ENCODE assay signal across 13 cellular contexts in the genomic region with DNA sequence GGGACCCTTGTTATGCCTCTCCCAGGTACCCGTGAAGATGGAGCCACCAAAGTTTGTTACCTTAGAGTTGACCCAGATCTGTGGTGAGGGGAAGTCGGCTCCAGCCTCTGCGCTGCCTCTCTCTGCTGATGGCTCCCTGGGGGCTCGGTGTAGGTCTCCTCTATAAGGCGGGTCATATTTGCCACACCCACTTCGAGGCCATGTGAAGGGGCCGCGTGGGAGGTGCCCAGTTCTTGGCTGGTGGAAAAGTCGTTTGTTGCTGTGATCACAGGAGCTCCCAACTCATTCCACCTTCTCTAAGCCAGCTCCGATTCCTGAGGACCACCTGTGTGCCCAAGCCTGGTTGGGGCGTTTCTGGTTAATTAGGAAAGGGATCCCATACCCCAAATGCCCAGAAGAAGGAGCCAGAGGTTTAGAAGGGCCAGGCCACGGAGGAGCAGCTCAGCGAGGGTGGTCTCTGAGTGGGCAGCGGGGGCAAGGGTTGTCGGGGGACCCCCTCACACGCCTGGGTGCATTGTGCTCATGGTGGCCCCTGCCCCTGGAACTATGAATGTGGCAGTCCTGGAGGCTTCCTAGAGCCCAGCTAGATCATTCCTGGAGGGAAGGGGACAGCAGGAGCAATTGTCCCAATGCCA.
DNase-seq lines count a peak whose midpoint lies in the region; ATAC-seq, FAIRE-seq and TF ChIP-seq lines count a peak whose summit lies in the region.
"Had no signal": no experiment of that assay in that cellular context is flagged by ENCODE, and none has a peak within 500 bp of the region (broad histone marks: within the 10 kb centered on the region; RNA-seq: fewer than 3 reads in every experiment).

No MANE protein-coding gene starts in this region.

- TF ChIP-seq CTCF in HepG2 (CRISPR knock-in tag; IDR thresholded peaks at IDR 0.05) = no peak
- no peak for TF ChIP-seq CTCF in right lobe of liver (IDR thresholded peaks at IDR 0.05)
- TF ChIP-seq CTCF in WTC11 (IDR thresholded peaks at IDR 0.05) = no peak
- no peak for TF ChIP-seq CTCF in nephron progenitor cell (IDR thresholded peaks at IDR 0.05)
- no peak for TF ChIP-seq CTCF in colonic mucosa (IDR thresholded peaks at IDR 0.05)
- TF ChIP-seq CTCF in mesothelial cell of epicardium (IDR thresholded peaks at IDR 0.05; ENCODE audit: unreplicated experiment) = no peak

- CTCF ChIA-PET in HepG2 (lab: Yijun Ruan, JAX; ENCODE audit: low intra/inter-chr PET ratio, low total read pairs) (no interaction called here), WTC11 (lab: Charles Lee) (interaction anchor here (0.7 to 3.3 kb wide), 20 partner anchors 10 to 392 kb away, joined by 3 to 25 read pairs (median 7); no protein-coding TSS in a partner anchor)
- CTCF ChIA-PET in activated CD8-positive, alpha-beta T cell treated with anti-CD3 and anti-CD28 coated beads, Interleukin-2, amount 10 ng/mL, durations not matched to agents 7 days and 5 days (lab: Charles Lee) = interaction anchor here (0.6 to 1.9 kb wide), 3 partner anchors 14 to 1923 kb away, joined by 3 to 7 read pairs (median 3); no protein-coding TSS in a partner anchor

- no peak for FAIRE-seq in HepG2 (lab: Jason Lieb, UNC)
- FAIRE-seq: H54 had no signal

- no peak overlapping the region for H2AFZ ChIP-seq in HepG2 (ENCODE audit: low read length)

- ATAC-seq in HepG2 (no peak), right lobe of liver (no peak), WTC11 (no peak)
- ATAC-seq in activated CD8-positive, alpha-beta T cell treated with anti-CD3 and anti-CD28 coated beads, Interleukin-2, amount 10 ng/mL, durations not matched to agents 7 days and 5 days = no peak

- no TSS peak for BruUV-seq in HepG2 (replicated peaks; lab: Mats Ljungman, UMichigan)

- H3K9me3 Mint-ChIP-seq in WTC11 (no peaks in the 10 kb centered on the region), nephron progenitor cell (no peaks in the 10 kb centered on the region), mesothelial cell of epicardium (no peaks in the 10 kb centered on the region)
- H3K9me3 Mint-ChIP-seq in activated CD8-positive, alpha-beta T cell treated with anti-CD3 and anti-CD28 coated beads, Interleukin-2, amount 10 ng/mL, durations not matched to agents 7 days and 5 days (ENCODE audit: insufficient read depth) = no peaks in the 10 kb centered on the region

- H3K79me2 ChIP-seq in HepG2 (ENCODE audit: insufficient read depth, low read length) = no peaks in the 10 kb centered on the region

- 38% methylated on average over 3 of the region's 16 CpGs for WGBS in HepG2 (ENCODE audit: low lambda C conversion rate)
- 47% methylated on average over 5 of the region's 16 CpGs for WGBS in right lobe of liver (ENCODE audit: insufficient coverage, low coverage, low lambda C conversion rate, missing lambda C conversion rate)

- TF ChIP-seq EP300 in HepG2 (IDR thresholded peaks at IDR 0.05; ENCODE audit: low read depth in 2 of 2, low read length in 2 of 2) (no peak), HepG2 (CRISPR knock-in tag; IDR thresholded peaks at IDR 0.05; ENCODE audit: borderline replicate concordance) (no peak)

- TF ChIP-seq RAD21 in HepG2 (CRISPR knock-in tag; IDR thresholded peaks at IDR 0.05) = no peak

- H3K9ac ChIP-seq in HepG2 (ENCODE audit: insufficient read depth, low read depth, low read length) (no peak overlapping the region), colonic mucosa (ENCODE audit: low read depth in 2 of 2, low read length in 2 of 2) (no peak overlapping the region)

- H3K27me3 ChIP-seq in HepG2 (ENCODE audit: control insufficient read depth in 1 of 2, insufficient read depth in 2 of 2, low read length in 2 of 2) = peaks cover 0 to 3% of the 10 kb centered on the region in 2 experiments; a peak in 1 of 5 replicates
- H3K27me3 ChIP-seq in right lobe of liver = no peaks in the 10 kb centered on the region
- H3K27me3 ChIP-seq in colonic mucosa = no peaks in the 10 kb centered on the region
- H3K27me3 ChIP-seq: SJSA1 had no signal

- H3K4me3 Mint-ChIP-seq in WTC11 (peak overlapping the region; percentile 25; the same call in 1 of the 2 replicates), nephron progenitor cell (no peak overlapping the region), mesothelial cell of epicardium (no peak overlapping the region)
- H3K4me3 Mint-ChIP-seq in activated CD8-positive, alpha-beta T cell treated with anti-CD3 and anti-CD28 coated beads, Interleukin-2, amount 10 ng/mL, durations not matched to agents 7 days and 5 days = no peak overlapping the region

- H3K36me3 Mint-ChIP-seq in WTC11 (no peaks in the 10 kb centered on the region), nephron progenitor cell (ENCODE audit: low read depth) (no peaks in the 10 kb centered on the region), mesothelial cell of epicardium (no peaks in the 10 kb centered on the region)
- no peaks in the 10 kb centered on the region for H3K36me3 Mint-ChIP-seq in activated CD8-positive, alpha-beta T cell treated with anti-CD3 and anti-CD28 coated beads, Interleukin-2, amount 10 ng/mL, durations not matched to agents 7 days and 5 days (ENCODE audit: low read depth)

- no peak overlapping the region for H3K4me2 ChIP-seq in HepG2 (ENCODE audit: low read depth, low read length)

- H3K27ac ChIP-seq in HepG2 (ENCODE audit: extremely low read length, insufficient read depth, low read length) (no peak overlapping the region), right lobe of liver (no peak overlapping the region), colonic mucosa (no peak overlapping the region)
- H3K27ac ChIP-seq: SJSA1 had no signal

- in situ Hi-C loops in HepG2 (cut with HindIII; ENCODE audit: extremely low pct_ligation_motif_present, low pct_unique_long_range_greater_than_20kb) = loop anchor here (5.0 to 25.0 kb wide), 2 partner anchors 931 to 1554 kb away; no protein-coding TSS in a partner anchor

- H3K27me3 Mint-ChIP-seq in WTC11 (ENCODE audit: low read depth) (no peaks in the 10 kb centered on the region; the same call in 1 of the 2 replicates), nephron progenitor cell (ENCODE audit: low read depth, poor library complexity) (peaks cover 17% of the 10 kb centered on the region), mesothelial cell of epicardium (ENCODE audit: low read depth) (peaks cover 33% of the 10 kb centered on the region)
- no peaks in the 10 kb centered on the region for H3K27me3 Mint-ChIP-seq in activated CD8-positive, alpha-beta T cell treated with anti-CD3 and anti-CD28 coated beads, Interleukin-2, amount 10 ng/mL, durations not matched to agents 7 days and 5 days (ENCODE audit: low read depth)

- no peaks in the 10 kb centered on the region for H3K36me3 ChIP-seq in HepG2 (replicated peaks in 1 of 2; ENCODE audit: control insufficient read depth in 1 of 2, insufficient read depth in 2 of 2, low read length in 2 of 2)
- H3K36me3 ChIP-seq in right lobe of liver = no peaks in the 10 kb centered on the region
- no peaks in the 10 kb centered on the region for H3K36me3 ChIP-seq in colonic mucosa
- H3K36me3 ChIP-seq: MG63, SJSA1 had no signal

- TF ChIP-seq POLR2A in HepG2 (IDR thresholded peaks at IDR 0.05; ENCODE audit: insufficient read depth in 1 of 2, low read depth in 2 of 2, low read length in 2 of 2) = no peak
- TF ChIP-seq POLR2A in right lobe of liver (IDR thresholded peaks at IDR 0.05) = no peak

- no peak overlapping the region for H3K4me3 ChIP-seq in HepG2 (replicated peaks in 1 of 3; ENCODE audit: insufficient read depth in 1 of 3, low read depth in 2 of 3, low read length in 3 of 3)
- H3K4me3 ChIP-seq in right lobe of liver = no peak overlapping the region
- no peak overlapping the region for H3K4me3 ChIP-seq in colonic mucosa
- H3K4me3 ChIP-seq: MG63, SJSA1 had no signal

- no peak overlapping the region for H3K27ac Mint-ChIP-seq in WTC11
- H3K27ac Mint-ChIP-seq in nephron progenitor cell = no peak overlapping the region
- H3K27ac Mint-ChIP-seq in mesothelial cell of epicardium = no peak overlapping the region
- no peak overlapping the region for H3K27ac Mint-ChIP-seq in activated CD8-positive, alpha-beta T cell treated with anti-CD3 and anti-CD28 coated beads, Interleukin-2, amount 10 ng/mL, durations not matched to agents 7 days and 5 days

- intact Hi-C loops in HepG2 (cut with micrococcal nuclease; ENCODE audit: unreplicated experiment) = no loop called here
- intact Hi-C loops in right lobe of liver (cut with DNase I) = no loop called here
- intact Hi-C loops in colonic mucosa (cut with DNase I) = loop anchor here (5.0 kb wide), 1 partner anchor 1559 kb away; no protein-coding TSS in a partner anchor

- POLR2A ChIA-PET in HepG2 (lab: Yijun Ruan, JAX) = no interaction called here
- POLR2A ChIA-PET in WTC11 (lab: Charles Lee) = no interaction called here
- POLR2A ChIA-PET in activated CD8-positive, alpha-beta T cell treated with anti-CD3 and anti-CD28 coated beads, Interleukin-2, amount 10 ng/mL, durations not matched to agents 7 days and 5 days (lab: Charles Lee) = no interaction called here

- DNase-seq in HepG2 (ENCODE audit: low spot score) (no peak), right lobe of liver (no peak), WTC11 (ENCODE audit: low spot score) (no peak), nephron progenitor cell (peak; percentile 33), colonic mucosa (no peak), mesothelial cell of epicardium (ENCODE audit: low spot score in 2 of 2, unreplicated experiment in 2 of 2) (no peak), NCI-H1048 (lab: John Stamatoyannopoulos, UW) (no peak)
- DNase-seq in activated CD8-positive, alpha-beta T cell treated with anti-CD3 and anti-CD28 coated beads, Interleukin-2, amount 10 ng/mL, durations not matched to agents 7 days and 5 days = no peak
- DNase-seq: DMS153 had no signal

- H4K20me1 ChIP-seq in HepG2 (ENCODE audit: insufficient read depth, low read length) = no peaks in the 10 kb centered on the region; the same call in 1 of the 2 replicates

- H3K9me3 ChIP-seq in HepG2 (ENCODE audit: low read length) (no peaks in the 10 kb centered on the region), right lobe of liver (no peaks in the 10 kb centered on the region), colonic mucosa (no peaks in the 10 kb centered on the region)
- H3K9me3 ChIP-seq: Caco-2, MG63, SJSA1 had no signal

- H3K4me1 ChIP-seq in HepG2 (ENCODE audit: insufficient read depth, low read length) = peaks cover 22% of the 10 kb centered on the region
- peaks cover 0 to 13% (median 6%) of the 10 kb centered on the region in 4 donors for H3K4me1 ChIP-seq in right lobe of liver
- no peaks in the 10 kb centered on the region for H3K4me1 ChIP-seq in colonic mucosa
- H3K4me1 ChIP-seq: Caco-2 had no signal

- H3K4me1 Mint-ChIP-seq in WTC11 (peaks cover 20% of the 10 kb centered on the region), nephron progenitor cell (peaks cover 27% of the 10 kb centered on the region), mesothelial cell of epicardium (peaks cover 19% of the 10 kb centered on the region)
- H3K4me1 Mint-ChIP-seq in activated CD8-positive, alpha-beta T cell treated with anti-CD3 and anti-CD28 coated beads, Interleukin-2, amount 10 ng/mL, durations not matched to agents 7 days and 5 days (ENCODE audit: low read depth) = no peaks in the 10 kb centered on the region

TF ChIP-seq in WTC11, 78 proteins besides CTCF, POLR2A, EP300 and RAD21 (continues in another document):
- TF ChIP-seq ZNF232 (CRISPR knock-in tag; IDR thresholded peaks at IDR 0.05) = no peak
- no peak for TF ChIP-seq CBFB (CRISPR knock-in tag; IDR thresholded peaks at IDR 0.05; ENCODE audit: low read depth)
- TF ChIP-seq SOX15 (CRISPR knock-in tag; IDR thresholded peaks at IDR 0.05) = no peak
- no peak for TF ChIP-seq ZNF219 (CRISPR knock-in tag; IDR thresholded peaks at IDR 0.05; ENCODE audit: borderline replicate concordance)
